ENCODE assay signal across 10 cellular contexts in the genomic region with DNA sequence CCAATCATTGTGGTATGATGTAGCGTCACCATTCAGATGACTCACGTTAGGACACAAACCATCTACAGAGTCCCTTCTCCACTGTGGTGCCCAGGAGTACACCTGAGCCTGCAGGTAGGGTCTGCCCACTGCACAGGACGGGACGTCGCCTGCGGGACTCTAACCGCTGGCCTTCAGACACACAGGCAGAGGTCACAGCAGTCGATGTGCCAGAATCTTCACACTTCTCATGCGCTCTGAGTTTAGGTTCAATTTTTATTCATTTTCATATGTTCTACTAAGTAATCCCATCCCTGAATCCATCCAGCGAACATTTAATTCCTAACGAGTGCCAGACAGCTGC.
DNase-seq lines count a peak whose midpoint lies in the region; ATAC-seq, FAIRE-seq and TF ChIP-seq lines count a peak whose summit lies in the region.
"Had no signal": no experiment of that assay in that cellular context is flagged by ENCODE, and none has a peak within 500 bp of the region (broad histone marks: within the 10 kb centered on the region; RNA-seq: fewer than 3 reads in every experiment).

No MANE protein-coding gene starts in this region.

- H2BK12ac ChIP-seq in H9 (ENCODE audit: insufficient read length, low read depth, low read length), result no peak overlapping the region

- ATAC-seq in A549, result no peak
- ATAC-seq in K562, result no peak
- no peak for ATAC-seq in GM18520 (IDR thresholded peaks at IDR 0.05; ENCODE audit: unreplicated experiment)
- no peak for ATAC-seq in HG02763 (IDR thresholded peaks at IDR 0.05; ENCODE audit: unreplicated experiment)

- no peak overlapping the region for H4K8ac ChIP-seq in H9 (replicated peaks; ENCODE audit: insufficient read length, low read depth, low read length)

- H3K27ac ChIP-seq in A549 (no peak overlapping the region), H9 (ENCODE audit: insufficient read length, low read depth, low read length) (no peak overlapping the region), K562 (ENCODE audit: extremely low read depth, low read depth, low read length) (no peak overlapping the region), caudate nucleus (ENCODE audit: low read depth, low read length) (no peak overlapping the region)

- intact Hi-C loops in K562 (cut with micrococcal nuclease), result loop anchor here (10.0 kb wide), 1 partner anchor 637 kb away; no protein-coding TSS in a partner anchor

- BruUV-seq in K562 (replicated peaks; lab: Mats Ljungman, UMichigan), result no TSS peak

- H3K27ac Mint-ChIP-seq in H9 (no peak overlapping the region), nephron progenitor cell (no peak overlapping the region)

- no peak overlapping the region for H3K23ac ChIP-seq in H9 (ENCODE audit: insufficient read length, low read depth, low read length)

- H3K18ac ChIP-seq in H9 (ENCODE audit: insufficient read length, low read depth, low read length), result no peak overlapping the region

- H3K4me1 ChIP-seq in A549 (0 out of 3 replicates have a peak, but pooled peaks cover 1% of the 10 kb centered on the region), H9 (ENCODE audit: insufficient read depth, low read length) (no peaks in the 10 kb centered on the region), K562 (replicated peaks in 1 of 2; ENCODE audit: control insufficient read depth in 2 of 2, insufficient read depth in 2 of 2, low read length in 2 of 2) (peaks cover 5 to 14% of the 10 kb centered on the region in 2 experiments; a peak in 4 of 5 replicates)
- H3K4me1 ChIP-seq: HAP-1 had no signal

- TF ChIP-seq EP300 in A549 (IDR thresholded peaks at IDR 0.05), result no peak
- no peak for TF ChIP-seq EP300 in K562 (IDR thresholded peaks at IDR 0.05; ENCODE audit: low read length)

- H3K36me3 Mint-ChIP-seq in H9 (ENCODE audit: insufficient read depth in 1 of 3, low read depth in 3 of 3), result no peaks in the 10 kb centered on the region; a peak in 1 of 7 replicates
- H3K36me3 Mint-ChIP-seq in nephron progenitor cell (ENCODE audit: low read depth), result no peaks in the 10 kb centered on the region
- H3K36me3 Mint-ChIP-seq: activated naive CD4-positive, alpha-beta T cell treated with anti-CD3 and anti-CD28 coated beads, Interleukin-2, amount 50 U/mL, for 72 hours had no signal

- H3K23me2 ChIP-seq in H9 (ENCODE audit: insufficient read length, low read depth, low read length, poor library complexity, severe bottlenecking), result no peaks in the 10 kb centered on the region

- no peaks in the 10 kb centered on the region for H3K79me2 ChIP-seq in H9 (ENCODE audit: insufficient read depth, low read length)
- H3K79me2 ChIP-seq in K562 (ENCODE audit: control insufficient read depth, insufficient read depth, low read length), result no peaks in the 10 kb centered on the region

- WGBS in A549 (ENCODE audit: missing lambda C conversion rate), result 62% methylated on average over 11 of the region's 11 CpGs
- WGBS in H9 (ENCODE audit: extremely low coverage, insufficient read length, low lambda C conversion rate), result no CpG with 5 or more reads among the region's 11 CpGs
- WGBS in K562 (ENCODE audit: insufficient coverage, low coverage, missing lambda C conversion rate), result 3% methylated on average over 11 of the region's 11 CpGs

- no peak overlapping the region for H3K14ac ChIP-seq in H9 (ENCODE audit: insufficient read depth, low read length)

- H2BK5ac ChIP-seq in H9 (ENCODE audit: insufficient read length, low read length), result no peak overlapping the region

- H2BK15ac ChIP-seq in H9 (ENCODE audit: low read depth, low read length), result no peak overlapping the region

- H3K4me3 ChIP-seq in A549 (no peak overlapping the region), K562 (no peak overlapping the region)
- H3K4me3 ChIP-seq: HAP-1 had no signal

- FAIRE-seq in A549 (lab: Jason Lieb, UNC) (no peak), K562 (lab: Jason Lieb, UNC) (no peak)

- H3K9me1 ChIP-seq in K562 (ENCODE audit: control insufficient read depth, insufficient read depth, low read length), result no peaks in the 10 kb centered on the region

- peaks cover 10 to 20% of the 10 kb centered on the region in 2 experiments for H3K4me1 Mint-ChIP-seq in H9
- H3K4me1 Mint-ChIP-seq in nephron progenitor cell, result peaks cover 37% of the 10 kb centered on the region

- H3K27me3 Mint-ChIP-seq in H9 (ENCODE audit: low read depth) (peaks cover 39% of the 10 kb centered on the region), nephron progenitor cell (ENCODE audit: low read depth, poor library complexity) (peaks cover 30% of the 10 kb centered on the region)

- DNase-seq in A549 (ENCODE audit: low read depth in 1 of 2, low spot score in 1 of 2) (no peak), H9 (no peak), K562 (ENCODE audit: extremely low read depth in 1 of 4, low spot score in 3 of 4) (no peak), nephron progenitor cell (no peak), caudate nucleus (lab: John Stamatoyannopoulos, UW) (no peak), NCI-H128 (lab: John Stamatoyannopoulos, UW; ENCODE audit: unreplicated experiment) (no peak)

- H3K4me2 ChIP-seq in A549 (peak overlapping the region; percentile 44; the same call in 2 of the 3 replicates), H9 (ENCODE audit: insufficient read depth, insufficient read length, low read length) (peak overlapping the region; percentile 41), K562 (ENCODE audit: insufficient read depth, low read length) (peak overlapping the region; percentile 66)

- H4K20me1 ChIP-seq in H9 (ENCODE audit: control insufficient read depth, insufficient read depth, insufficient read length) (peaks cover 4% of the 10 kb centered on the region), K562 (replicated peaks; ENCODE audit: control insufficient read depth, insufficient read depth, low read length) (no peaks in the 10 kb centered on the region)

- TF ChIP-seq RAD21 in A549 (conservative IDR thresholded peaks at IDR 0.05 in 1 of 2, IDR thresholded peaks at IDR 0.05 in 1 of 2), result no peak
- TF ChIP-seq RAD21 in K562 (CRISPR knock-in tag; conservative IDR thresholded peaks at IDR 0.05 in 1 of 2, IDR thresholded peaks at IDR 0.05 in 1 of 2), result no peak

- no peaks in the 10 kb centered on the region for H3K79me1 ChIP-seq in H9 (ENCODE audit: insufficient read depth, low read depth, low read length, poor library complexity, severe bottlenecking)

- no peak overlapping the region for H2AK5ac ChIP-seq in H9 (ENCODE audit: insufficient read length, low read length)

- no peak overlapping the region for H2BK20ac ChIP-seq in H9 (ENCODE audit: low read depth, low read length, poor library complexity, severe bottlenecking)

- POLR2A ChIA-PET in A549 (lab: Yijun Ruan, JAX) (no interaction called here), K562 (lab: Yijun Ruan, JAX) (no interaction called here)

- H3K9me3 ChIP-seq in A549 (no peaks in the 10 kb centered on the region), H9 (ENCODE audit: control insufficient read depth, low read depth, low read length) (no peaks in the 10 kb centered on the region), K562 (replicated peaks; ENCODE audit: control insufficient read depth, insufficient read depth, low read depth, low read length) (no peaks in the 10 kb centered on the region)
- H3K9me3 ChIP-seq: HAP-1 had no signal

- H3K56ac ChIP-seq in H9 (ENCODE audit: insufficient read length, low read depth, low read length), result no peak overlapping the region

- H3K36me3 ChIP-seq in K562 (ENCODE audit: control insufficient read depth, insufficient read depth, low read length), result no peaks in the 10 kb centered on the region
- H3K36me3 ChIP-seq: HAP-1 had no signal

- no peak overlapping the region for H2BK120ac ChIP-seq in H9 (ENCODE audit: low read depth, low read length, poor library complexity, severe bottlenecking)

- H3K4me3 Mint-ChIP-seq in H9 (peak overlapping the region; percentile 31 to 52; a peak in 2 of 5 replicates), nephron progenitor cell (peak overlapping the region; percentile 62)

- H4K91ac ChIP-seq in H9 (ENCODE audit: insufficient read length, low read depth, low read length), result no peak overlapping the region

- CTCF ChIA-PET in A549 (lab: Yijun Ruan, JAX) (interaction anchor here (0.7 to 1.5 kb wide), 3 partner anchors 9 to 75 kb away, joined by 3 to 4 read pairs (median 3); no protein-coding TSS in a partner anchor), K562 (lab: Yijun Ruan, JAX; ENCODE audit: low intra/inter-chr PET ratio) (no interaction called here)

- H3K4ac ChIP-seq in H9 (ENCODE audit: low read depth, low read length), result no peak overlapping the region

- no peak overlapping the region for H2AFZ ChIP-seq in H9 (ENCODE audit: low read length)
- peak overlapping the region; percentile 85 for H2AFZ ChIP-seq in K562 (ENCODE audit: low read depth, low read length)

- no peak overlapping the region for H3T11ph ChIP-seq in H9 (ENCODE audit: low read length)

- no peak for TF ChIP-seq CTCF in A549 (IDR thresholded peaks at IDR 0.05)
- TF ChIP-seq CTCF in H9 (conservative IDR thresholded peaks at IDR 0.05), result no peak
- TF ChIP-seq CTCF in K562 (IDR thresholded peaks at IDR 0.05 in 2 of 3, conservative IDR thresholded peaks at IDR 0.05 in 1 of 3; ENCODE audit: insufficient read depth in 2 of 3, low read depth in 1 of 3, low read length in 3 of 3), result no peak
- TF ChIP-seq CTCF in nephron progenitor cell (IDR thresholded peaks at IDR 0.05), result no peak

- no peak overlapping the region for H4K5ac ChIP-seq in H9 (ENCODE audit: insufficient read length, low read depth, low read length)

- TF ChIP-seq POLR2A in A549 (IDR thresholded peaks at IDR 0.05; ENCODE audit: low read length) (no peak), K562 (conservative IDR thresholded peaks at IDR 0.05) (no peak)

- H3K9me3 Mint-ChIP-seq in H9 (no peaks in the 10 kb centered on the region; a peak in 1 of 5 replicates), nephron progenitor cell (no peaks in the 10 kb centered on the region)

- H3K9ac ChIP-seq in H9 (ENCODE audit: extremely low read depth, insufficient read length, low read length) (no peak overlapping the region), K562 (ENCODE audit: insufficient read depth in 1 of 2, low read depth in 2 of 2, low read length in 2 of 2) (no peak overlapping the region)

- in situ Hi-C loops in K562 (cut with MboI), result no loop called here

- peaks cover 6% of the 10 kb centered on the region; the same call in 1 of the 2 replicates for H3K27me3 ChIP-seq in H9 (ENCODE audit: insufficient read depth, low read length)
- peaks cover 0 to 11% of the 10 kb centered on the region in 2 experiments; a peak in 2 of 5 replicates for H3K27me3 ChIP-seq in K562 (ENCODE audit: control insufficient read depth in 2 of 2, insufficient read depth in 2 of 2, low read length in 2 of 2)

TF ChIP-seq in K562, 482 proteins besides CTCF, POLR2A, EP300 and RAD21 (continues in another document):
- TF ChIP-seq ETV5 (CRISPR knock-in tag; IDR thresholded peaks at IDR 0.05; ENCODE audit: low read depth) (no peak), ILF3 (IDR thresholded peaks at IDR 0.05; ENCODE audit: borderline replicate concordance) (no peak), ETV1 (tag; conservative IDR thresholded peaks at IDR 0.05; ENCODE audit: low read depth) (no peak), ZNF717 (CRISPR knock-in tag; IDR thresholded peaks at IDR 0.05) (no peak), HSF4 (CRISPR knock-in tag; IDR thresholded peaks at IDR 0.05; ENCODE audit: borderline replicate concordance) (no peak), ZFPM2 (CRISPR knock-in tag; IDR thresholded peaks at IDR 0.05) (no peak), PHB (CRISPR knock-in tag; IDR thresholded peaks at IDR 0.05) (no peak), NCOR1 (IDR thresholded peaks at IDR 0.05) (no peak)
